1 cellular context compared by ENCODE assay signal in the genomic region with DNA sequence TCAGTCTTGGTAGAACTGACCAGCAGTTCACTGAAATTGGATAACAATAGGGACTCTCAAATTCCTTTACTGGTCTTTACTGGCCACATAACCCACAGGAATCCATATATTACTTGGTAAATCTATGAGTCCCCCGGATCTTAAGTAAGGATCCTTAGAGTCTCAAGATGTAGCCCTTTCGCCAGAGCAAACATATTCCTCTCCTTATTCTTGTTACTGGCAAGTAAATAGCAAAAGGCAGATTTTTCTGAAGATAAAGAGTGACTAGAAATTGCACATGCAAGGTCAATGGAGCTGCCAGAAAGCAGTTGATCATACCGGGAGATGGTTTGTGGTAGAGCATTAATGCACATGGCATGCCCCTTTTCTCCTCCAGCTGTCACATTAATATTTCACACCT.
TF ChIP-seq lines count a peak whose summit lies in the region.

No MANE protein-coding gene starts in this region.

TF ChIP-seq in IMR-90, 13 proteins besides CTCF, POLR2A, EP300 and RAD21:
- TF ChIP-seq, protein P1, sequence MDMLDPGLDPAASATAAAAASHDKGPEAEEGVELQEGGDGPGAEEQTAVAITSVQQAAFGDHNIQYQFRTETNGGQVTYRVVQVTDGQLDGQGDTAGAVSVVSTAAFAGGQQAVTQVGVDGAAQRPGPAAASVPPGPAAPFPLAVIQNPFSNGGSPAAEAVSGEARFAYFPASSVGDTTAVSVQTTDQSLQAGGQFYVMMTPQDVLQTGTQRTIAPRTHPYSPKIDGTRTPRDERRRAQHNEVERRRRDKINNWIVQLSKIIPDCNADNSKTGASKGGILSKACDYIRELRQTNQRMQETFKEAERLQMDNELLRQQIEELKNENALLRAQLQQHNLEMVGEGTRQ (IDR thresholded peaks at IDR 0.05; ENCODE audit: low read depth, low read length): no peak
- TF ChIP-seq RCOR1 (IDR thresholded peaks at IDR 0.05; ENCODE audit: insufficient replicate concordance, low read length) (no peak), FOS (IDR thresholded peaks at IDR 0.05; ENCODE audit: low read depth, low read length) (no peak), SMC3 (IDR thresholded peaks at IDR 0.05; ENCODE audit: low read depth, low read length) (no peak), MAZ (IDR thresholded peaks at IDR 0.05; ENCODE audit: borderline replicate concordance, low read depth, low read length) (no peak)
TF ChIP-seq in IMR-90: peak in this region for 0.
